ENCODE assay signal across 1 cellular context in the genomic region with DNA sequence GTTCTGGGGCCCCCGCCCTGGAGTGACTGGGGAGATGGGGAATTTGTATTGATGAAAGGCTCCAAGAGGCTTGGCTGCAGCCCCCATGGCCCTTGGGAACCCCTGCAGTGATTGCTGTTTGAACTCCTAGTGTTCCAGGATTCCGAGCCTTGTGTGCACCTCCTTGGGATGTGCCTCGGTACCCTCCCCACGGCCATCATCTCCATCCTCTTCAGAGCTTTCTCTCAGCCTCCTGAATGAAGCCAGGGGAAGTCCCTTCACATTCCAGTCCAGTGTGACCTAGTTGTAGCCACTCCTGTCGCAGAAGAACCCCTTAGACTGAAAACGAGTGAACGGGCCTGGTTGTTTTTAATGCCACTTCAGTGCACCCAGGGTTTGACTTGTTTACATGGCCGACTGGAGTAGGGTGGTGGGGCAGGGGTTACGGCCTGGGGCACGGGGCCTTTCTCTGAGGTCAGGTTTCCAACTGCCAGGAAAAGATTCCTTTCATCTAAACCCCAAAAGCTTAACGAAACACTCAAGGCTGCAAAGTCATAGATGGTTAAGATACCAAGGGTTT.
TF ChIP-seq lines count a peak whose summit lies in the region.

No MANE protein-coding gene starts in this region.

TF ChIP-seq in HEK293, 187 proteins besides CTCF, POLR2A, EP300 and RAD21 (continued from another document):
- TF ChIP-seq, protein P1, sequence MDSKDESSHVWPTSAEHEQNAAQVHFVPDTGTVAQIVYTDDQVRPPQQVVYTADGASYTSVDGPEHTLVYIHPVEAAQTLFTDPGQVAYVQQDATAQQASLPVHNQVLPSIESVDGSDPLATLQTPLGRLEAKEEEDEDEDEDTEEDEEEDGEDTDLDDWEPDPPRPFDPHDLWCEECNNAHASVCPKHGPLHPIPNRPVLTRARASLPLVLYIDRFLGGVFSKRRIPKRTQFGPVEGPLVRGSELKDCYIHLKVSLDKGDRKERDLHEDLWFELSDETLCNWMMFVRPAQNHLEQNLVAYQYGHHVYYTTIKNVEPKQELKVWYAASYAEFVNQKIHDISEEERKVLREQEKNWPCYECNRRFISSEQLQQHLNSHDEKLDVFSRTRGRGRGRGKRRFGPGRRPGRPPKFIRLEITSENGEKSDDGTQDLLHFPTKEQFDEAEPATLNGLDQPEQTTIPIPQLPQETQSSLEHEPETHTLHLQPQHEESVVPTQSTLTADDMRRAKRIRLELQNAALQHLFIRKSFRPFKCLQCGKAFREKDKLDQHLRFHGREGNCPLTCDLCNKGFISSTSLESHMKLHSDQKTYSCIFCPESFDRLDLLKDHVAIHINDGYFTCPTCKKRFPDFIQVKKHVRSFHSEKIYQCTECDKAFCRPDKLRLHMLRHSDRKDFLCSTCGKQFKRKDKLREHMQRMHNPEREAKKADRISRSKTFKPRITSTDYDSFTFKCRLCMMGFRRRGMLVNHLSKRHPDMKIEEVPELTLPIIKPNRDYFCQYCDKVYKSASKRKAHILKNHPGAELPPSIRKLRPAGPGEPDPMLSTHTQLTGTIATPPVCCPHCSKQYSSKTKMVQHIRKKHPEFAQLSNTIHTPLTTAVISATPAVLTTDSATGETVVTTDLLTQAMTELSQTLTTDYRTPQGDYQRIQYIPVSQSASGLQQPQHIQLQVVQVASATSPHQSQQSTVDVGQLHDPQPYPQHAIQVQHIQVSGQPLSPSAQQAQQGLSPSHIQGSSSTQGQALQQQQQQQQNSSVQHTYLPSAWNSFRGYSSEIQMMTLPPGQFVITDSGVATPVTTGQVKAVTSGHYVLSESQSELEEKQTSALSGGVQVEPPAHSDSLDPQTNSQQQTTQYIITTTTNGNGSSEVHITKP (tag by site-specific recombination; IDR thresholded peaks at IDR 0.05) = peak; percentile 46
